In the genomic region with DNA sequence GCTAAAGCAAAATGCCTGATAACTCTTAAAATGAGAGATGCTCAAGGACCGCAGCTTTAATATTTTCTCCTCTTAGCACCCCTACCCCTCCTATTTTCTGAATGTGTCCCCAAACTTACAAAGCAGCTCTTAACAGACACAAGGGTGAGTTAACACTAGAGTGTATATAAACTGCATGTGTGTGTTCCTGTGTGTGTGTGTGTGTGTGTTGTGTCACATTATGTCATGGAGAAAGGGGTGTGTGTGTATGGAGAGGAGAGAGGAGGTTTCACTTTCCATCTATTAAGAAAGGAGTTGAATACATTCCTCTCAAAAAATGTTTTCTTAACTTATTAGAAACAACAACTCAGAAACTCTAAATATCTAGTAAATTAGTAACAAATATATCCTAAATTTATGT, we compare ENCODE assay signal across 1 cellular context.
TF ChIP-seq lines count a peak whose summit lies in the region.

No MANE protein-coding gene starts in this region.

TF ChIP-seq in GM12878, 131 proteins besides CTCF, POLR2A, EP300 and RAD21:
- TF ChIP-seq ZNF384 (IDR thresholded peaks at IDR 0.05; ENCODE audit: borderline replicate concordance, low read depth, low read length), result no peak
- TF ChIP-seq STAT1 (conservative IDR thresholded peaks at IDR 0.05), result no peak
- no peak for TF ChIP-seq RUNX3 (IDR thresholded peaks at IDR 0.05; ENCODE audit: low read length)
- TF ChIP-seq RFX5 (IDR thresholded peaks at IDR 0.05; ENCODE audit: low read depth, low read length), result no peak
- TF ChIP-seq, protein P1, sequence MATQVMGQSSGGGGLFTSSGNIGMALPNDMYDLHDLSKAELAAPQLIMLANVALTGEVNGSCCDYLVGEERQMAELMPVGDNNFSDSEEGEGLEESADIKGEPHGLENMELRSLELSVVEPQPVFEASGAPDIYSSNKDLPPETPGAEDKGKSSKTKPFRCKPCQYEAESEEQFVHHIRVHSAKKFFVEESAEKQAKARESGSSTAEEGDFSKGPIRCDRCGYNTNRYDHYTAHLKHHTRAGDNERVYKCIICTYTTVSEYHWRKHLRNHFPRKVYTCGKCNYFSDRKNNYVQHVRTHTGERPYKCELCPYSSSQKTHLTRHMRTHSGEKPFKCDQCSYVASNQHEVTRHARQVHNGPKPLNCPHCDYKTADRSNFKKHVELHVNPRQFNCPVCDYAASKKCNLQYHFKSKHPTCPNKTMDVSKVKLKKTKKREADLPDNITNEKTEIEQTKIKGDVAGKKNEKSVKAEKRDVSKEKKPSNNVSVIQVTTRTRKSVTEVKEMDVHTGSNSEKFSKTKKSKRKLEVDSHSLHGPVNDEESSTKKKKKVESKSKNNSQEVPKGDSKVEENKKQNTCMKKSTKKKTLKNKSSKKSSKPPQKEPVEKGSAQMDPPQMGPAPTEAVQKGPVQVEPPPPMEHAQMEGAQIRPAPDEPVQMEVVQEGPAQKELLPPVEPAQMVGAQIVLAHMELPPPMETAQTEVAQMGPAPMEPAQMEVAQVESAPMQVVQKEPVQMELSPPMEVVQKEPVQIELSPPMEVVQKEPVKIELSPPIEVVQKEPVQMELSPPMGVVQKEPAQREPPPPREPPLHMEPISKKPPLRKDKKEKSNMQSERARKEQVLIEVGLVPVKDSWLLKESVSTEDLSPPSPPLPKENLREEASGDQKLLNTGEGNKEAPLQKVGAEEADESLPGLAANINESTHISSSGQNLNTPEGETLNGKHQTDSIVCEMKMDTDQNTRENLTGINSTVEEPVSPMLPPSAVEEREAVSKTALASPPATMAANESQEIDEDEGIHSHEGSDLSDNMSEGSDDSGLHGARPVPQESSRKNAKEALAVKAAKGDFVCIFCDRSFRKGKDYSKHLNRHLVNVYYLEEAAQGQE (IDR thresholded peaks at IDR 0.05; ENCODE audit: low read depth, low read length), result no peak
- no peak for TF ChIP-seq SMC3 (IDR thresholded peaks at IDR 0.05; ENCODE audit: borderline replicate concordance, low read length)
- TF ChIP-seq TAF1 (IDR thresholded peaks at IDR 0.05; ENCODE audit: borderline replicate concordance, low read depth, low read length), result no peak
- TF ChIP-seq RB1 (IDR thresholded peaks at IDR 0.05; ENCODE audit: borderline replicate concordance), result no peak
- TF ChIP-seq HDAC6 (IDR thresholded peaks at IDR 0.05; ENCODE audit: unreplicated experiment), result no peak
- TF ChIP-seq, protein P2, sequence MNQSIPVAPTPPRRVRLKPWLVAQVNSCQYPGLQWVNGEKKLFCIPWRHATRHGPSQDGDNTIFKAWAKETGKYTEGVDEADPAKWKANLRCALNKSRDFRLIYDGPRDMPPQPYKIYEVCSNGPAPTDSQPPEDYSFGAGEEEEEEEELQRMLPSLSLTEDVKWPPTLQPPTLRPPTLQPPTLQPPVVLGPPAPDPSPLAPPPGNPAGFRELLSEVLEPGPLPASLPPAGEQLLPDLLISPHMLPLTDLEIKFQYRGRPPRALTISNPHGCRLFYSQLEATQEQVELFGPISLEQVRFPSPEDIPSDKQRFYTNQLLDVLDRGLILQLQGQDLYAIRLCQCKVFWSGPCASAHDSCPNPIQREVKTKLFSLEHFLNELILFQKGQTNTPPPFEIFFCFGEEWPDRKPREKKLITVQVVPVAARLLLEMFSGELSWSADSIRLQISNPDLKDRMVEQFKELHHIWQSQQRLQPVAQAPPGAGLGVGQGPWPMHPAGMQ (IDR thresholded peaks at IDR 0.05; ENCODE audit: borderline replicate concordance), result no peak
- no peak for TF ChIP-seq MEF2B (IDR thresholded peaks at IDR 0.05; ENCODE audit: partially characterized antibody, poor library complexity, severe bottlenecking)
- TF ChIP-seq CEBPB (IDR thresholded peaks at IDR 0.05; ENCODE audit: borderline replicate concordance in 1 of 2, low read depth in 2 of 2, low read length in 2 of 2), result no peak
- no peak for TF ChIP-seq RELA (IDR thresholded peaks at IDR 0.05; ENCODE audit: borderline replicate concordance, partially characterized antibody)
- TF ChIP-seq, protein P3, sequence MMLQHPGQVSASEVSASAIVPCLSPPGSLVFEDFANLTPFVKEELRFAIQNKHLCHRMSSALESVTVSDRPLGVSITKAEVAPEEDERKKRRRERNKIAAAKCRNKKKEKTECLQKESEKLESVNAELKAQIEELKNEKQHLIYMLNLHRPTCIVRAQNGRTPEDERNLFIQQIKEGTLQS (IDR thresholded peaks at IDR 0.05; ENCODE audit: borderline replicate concordance, extremely low read depth, low read depth, low read length), result no peak
- no peak for TF ChIP-seq SPI1 (IDR thresholded peaks at IDR 0.05; ENCODE audit: borderline replicate concordance, insufficient read depth, low read depth, low read length)
- TF ChIP-seq, protein P4, sequence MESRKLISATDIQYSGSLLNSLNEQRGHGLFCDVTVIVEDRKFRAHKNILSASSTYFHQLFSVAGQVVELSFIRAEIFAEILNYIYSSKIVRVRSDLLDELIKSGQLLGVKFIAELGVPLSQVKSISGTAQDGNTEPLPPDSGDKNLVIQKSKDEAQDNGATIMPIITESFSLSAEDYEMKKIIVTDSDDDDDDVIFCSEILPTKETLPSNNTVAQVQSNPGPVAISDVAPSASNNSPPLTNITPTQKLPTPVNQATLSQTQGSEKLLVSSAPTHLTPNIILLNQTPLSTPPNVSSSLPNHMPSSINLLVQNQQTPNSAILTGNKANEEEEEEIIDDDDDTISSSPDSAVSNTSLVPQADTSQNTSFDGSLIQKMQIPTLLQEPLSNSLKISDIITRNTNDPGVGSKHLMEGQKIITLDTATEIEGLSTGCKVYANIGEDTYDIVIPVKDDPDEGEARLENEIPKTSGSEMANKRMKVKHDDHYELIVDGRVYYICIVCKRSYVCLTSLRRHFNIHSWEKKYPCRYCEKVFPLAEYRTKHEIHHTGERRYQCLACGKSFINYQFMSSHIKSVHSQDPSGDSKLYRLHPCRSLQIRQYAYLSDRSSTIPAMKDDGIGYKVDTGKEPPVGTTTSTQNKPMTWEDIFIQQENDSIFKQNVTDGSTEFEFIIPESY (IDR thresholded peaks at IDR 0.05), result no peak
- TF ChIP-seq IRF4 (IDR thresholded peaks at IDR 0.05; ENCODE audit: low read depth, low read length), result no peak
- no peak for TF ChIP-seq LARP7 (IDR thresholded peaks at IDR 0.05)
